In genomic region chr16:1645914-1646525, GRCh38 we compare ENCODE assay signal across 10 cellular contexts. TPM values are rescaled to one million over a fixed set of nuclear protein-coding genes. Genes with fewer than 3 reads are reported as not detected.
DNase-seq lines count a peak whose midpoint lies in the region; ATAC-seq and TF ChIP-seq lines count a peak whose summit lies in the region.
"Had no signal": no experiment of that assay in that cellular context is flagged by ENCODE, and none has a peak within 500 bp of the region (broad histone marks: within the 10 kb centered on the region; RNA-seq: fewer than 3 reads in every experiment).

No MANE protein-coding gene starts in this region.

- H3K4me1 Mint-ChIP-seq in WTC11, result no peaks in the 10 kb centered on the region

- no peak overlapping the region for H3K27ac Mint-ChIP-seq in WTC11

- WGBS in smooth muscle cell (ENCODE audit: low lambda C conversion rate), result 58% methylated on average over 13 of the region's 13 CpGs

- CTCF ChIA-PET in WTC11 (lab: Charles Lee), result no interaction called here

- POLR2A ChIA-PET in WTC11 (lab: Charles Lee), result no interaction called here

- no peak overlapping the region for H3K4me3 ChIP-seq in smooth muscle cell
- H3K4me3 ChIP-seq: adrenal gland had no signal

- no peak overlapping the region for H3K4me2 ChIP-seq in smooth muscle cell

- peaks cover 69% of the 10 kb centered on the region for H4K20me1 ChIP-seq in smooth muscle cell (ENCODE audit: low read depth)

- H3K9ac ChIP-seq in smooth muscle cell (ENCODE audit: low read depth), result no peak overlapping the region
- H3K9ac ChIP-seq: parathyroid adenoma had no signal

- H2AFZ ChIP-seq in smooth muscle cell (ENCODE audit: low read depth), result no peak overlapping the region
- H2AFZ ChIP-seq: parathyroid adenoma had no signal

- ATAC-seq in WTC11, result no peak
- ATAC-seq in HG02642 (IDR thresholded peaks at IDR 0.05; ENCODE audit: poor library complexity, unreplicated experiment), result no peak
- no peak for ATAC-seq in HG03520 (IDR thresholded peaks at IDR 0.05; ENCODE audit: unreplicated experiment)

- no peaks in the 10 kb centered on the region for H3K9me3 ChIP-seq in smooth muscle cell (replicated peaks; ENCODE audit: low read depth)
- H3K9me3 ChIP-seq: adrenal gland had no signal

- H3K9me3 Mint-ChIP-seq in WTC11, result no peaks in the 10 kb centered on the region; the same call in 1 of the 2 replicates

- H3F3A ChIP-seq in smooth muscle cell (ENCODE audit: low read depth), result peaks cover 11% of the 10 kb centered on the region

- H3K36me3 ChIP-seq in smooth muscle cell (ENCODE audit: low read depth), result no peaks in the 10 kb centered on the region

- DNase-seq in DMS53 (lab: John Stamatoyannopoulos, UW) (peak; percentile 92), RPMI7951 (ENCODE audit: low read depth) (peak; percentile 87), smooth muscle cell (lab: John Stamatoyannopoulos, UW; ENCODE audit: unreplicated experiment) (no peak), WTC11 (ENCODE audit: low spot score) (no peak), GM19240 (ENCODE audit: insufficient read length, low spot score) (no peak)
- peak; percentile 5 for DNase-seq in activated naive CD8-positive, alpha-beta T cell treated with anti-CD3 and anti-CD28 coated beads, Interleukin-2, amount 50 U/mL, for 16 hours (ENCODE audit: low read depth, low spot score)
- DNase-seq: adrenal gland had no signal

- peaks cover 35% of the 10 kb centered on the region for H3K36me3 Mint-ChIP-seq in WTC11

- no peak for TF ChIP-seq CTCF in smooth muscle cell (IDR thresholded peaks at IDR 0.05; ENCODE audit: borderline replicate concordance, insufficient read depth, poor library complexity, severe bottlenecking)
- no peak for TF ChIP-seq CTCF in WTC11 (IDR thresholded peaks at IDR 0.05)

- no peaks in the 10 kb centered on the region for H3K27me3 Mint-ChIP-seq in WTC11 (ENCODE audit: low read depth)

- peaks cover 4% of the 10 kb centered on the region for H3K4me1 ChIP-seq in smooth muscle cell (ENCODE audit: low read depth)
- H3K4me1 ChIP-seq: adrenal gland, parathyroid adenoma had no signal

- H3K27ac ChIP-seq in smooth muscle cell (ENCODE audit: low read depth), result peak overlapping the region; percentile 64
- H3K27ac ChIP-seq: adrenal gland, parathyroid adenoma had no signal

- H3K27me3 ChIP-seq in smooth muscle cell (ENCODE audit: low read depth), result no peaks in the 10 kb centered on the region
- H3K27me3 ChIP-seq: adrenal gland had no signal

- peaks cover 23% of the 10 kb centered on the region for H3K79me2 ChIP-seq in smooth muscle cell (ENCODE audit: low read depth)

- H3K4me3 Mint-ChIP-seq in WTC11, result no peak overlapping the region

TF ChIP-seq in WTC11, 78 proteins besides CTCF, POLR2A, EP300 and RAD21:
- no peak for TF ChIP-seq TCF7 (CRISPR knock-in tag; IDR thresholded peaks at IDR 0.05; ENCODE audit: low read depth)

RNA-seq across cellular contexts. Expression of gene JPT2, which starts 32.1 kb away (rescaled TPM):
- total RNA-seq in RPMI7951 (2014; rRNA removed; shearing (Covaris generic)), result 140 and 148 TPM in 2 replicates
- 28.6 and 33.4 TPM in 2 replicates for total RNA-seq in smooth muscle cell
- polyA plus RNA-seq in smooth muscle cell, result 7.2 and 11.2 TPM in 2 replicates
- 150 to 169 TPM (median 157 TPM) in 3 replicates for total RNA-seq in WTC11 (2021)

RNA-seq across cellular contexts. Expression of gene CRAMP1, which starts 33.9 kb away (rescaled TPM):
- total RNA-seq in RPMI7951 (2014; rRNA removed; shearing (Covaris generic)), result 3.2 and 4.7 TPM in 2 replicates
- total RNA-seq in smooth muscle cell, result 7.3 and 16.5 TPM in 2 replicates
- polyA plus RNA-seq in smooth muscle cell, result 6.3 and 7.9 TPM in 2 replicates
- total RNA-seq in WTC11 (2021), result 24.0 to 27.4 TPM (median 25.9 TPM) in 3 replicates

RNA-seq across cellular contexts. Expression of gene IFT140, which starts 34.1 kb away (rescaled TPM):
- total RNA-seq in RPMI7951 (2014; rRNA removed; shearing (Covaris generic)), result 4.9 and 9.4 TPM in 2 replicates
- total RNA-seq in smooth muscle cell (24.8 and 30.0 TPM in 2 replicates), WTC11 (2021) (27.0 to 31.0 TPM (median 28.9 TPM) in 3 replicates)
- 17.2 and 24.1 TPM in 2 replicates for polyA plus RNA-seq in smooth muscle cell

RNA-seq across cellular contexts. Expression of gene MAPK8IP3, which starts 60.0 kb away (rescaled TPM):
- total RNA-seq in RPMI7951 (2014; rRNA removed; shearing (Covaris generic)), result 6.7 and 16.3 TPM in 2 replicates
- total RNA-seq in smooth muscle cell (36.2 and 43.6 TPM in 2 replicates), WTC11 (2021) (59.7 to 72.3 TPM (median 63.2 TPM) in 3 replicates)
- 47.8 and 69.2 TPM in 2 replicates for polyA plus RNA-seq in smooth muscle cell

Comparison
In these comparisons a context has a peak if more than half of its experiments do, and no peak if none do; other contexts are left out.
1. DNase-seq: peak in DMS53 (single experiment), RPMI7951 (single experiment) and activated naive CD8-positive, alpha-beta T cell treated with anti-CD3 and anti-CD28 coated beads, Interleukin-2, amount 50 U/mL, for 16 hours (single experiment); none in smooth muscle cell (single experiment), WTC11 (single experiment) and GM19240 (single experiment).